10 cellular contexts compared by ENCODE assay signal in the genomic region with DNA sequence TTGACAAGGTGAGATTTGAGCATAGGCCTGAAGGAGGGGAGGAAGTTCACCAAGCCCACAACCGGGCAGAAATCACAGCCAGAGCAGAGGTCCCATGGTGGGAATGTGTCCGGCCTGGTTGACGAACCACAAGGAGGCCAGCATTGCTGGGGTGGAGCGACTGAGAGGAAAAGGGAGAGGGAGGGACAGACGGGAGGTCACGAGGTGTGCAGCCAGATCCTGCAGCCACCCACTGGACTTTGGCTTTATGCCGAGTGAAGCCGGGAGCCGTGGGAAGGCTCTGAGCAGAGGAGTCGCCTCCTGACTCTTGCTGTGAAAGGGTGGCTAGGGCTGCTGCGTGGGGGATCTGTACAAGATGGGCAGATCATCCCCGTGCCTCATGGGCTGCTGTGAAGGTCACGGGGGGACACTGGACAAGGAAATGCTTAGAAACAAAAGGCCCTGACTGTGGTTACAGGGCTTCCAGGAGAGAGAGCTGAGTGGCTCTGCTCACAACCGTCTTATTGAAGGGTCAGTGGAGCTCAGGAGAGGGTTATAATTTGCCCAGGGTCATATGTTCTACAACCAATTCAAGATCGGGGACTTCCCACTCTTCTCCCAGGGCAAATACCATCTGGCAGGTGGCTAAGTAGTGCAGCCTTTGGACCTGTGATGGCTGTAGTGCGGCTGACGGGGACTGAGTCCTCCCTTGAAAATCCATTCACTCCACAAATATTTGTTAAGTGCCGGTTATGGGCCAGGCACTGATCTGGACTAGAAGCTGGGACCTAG. TPM values are rescaled to one million over a fixed set of nuclear protein-coding genes. Genes with fewer than 3 reads are reported as not detected.
A peak's percentile ranks its signal among the peaks of the same experiment; 100 is the strongest.
DNase-seq lines count a peak whose midpoint lies in the region; ATAC-seq, FAIRE-seq and TF ChIP-seq lines count a peak whose summit lies in the region.
"Had no signal": no experiment of that assay in that cellular context is flagged by ENCODE, and none has a peak within 500 bp of the region (broad histone marks: within the 10 kb centered on the region; RNA-seq: fewer than 3 reads in every experiment).

No MANE protein-coding gene starts in this region.

- H3K4me3 ChIP-seq in H1 (ENCODE audit: extremely low read depth in 1 of 4, insufficient read depth in 2 of 4, low read depth in 3 of 4, low read length in 4 of 4) (no peak overlapping the region), right lobe of liver (peak overlapping the region in 2 of 3 donors; percentile 31 to 35)

- no peak overlapping the region for H4K91ac ChIP-seq in H1 (replicated peaks; ENCODE audit: insufficient read length, low read length)

- DNase-seq in H1 (ENCODE audit: low read depth in 1 of 2, low spot score in 2 of 2) (no peak), right lobe of liver (peak; percentile 83 to 86 (median 86)), smooth muscle cell of the brain vasculature (ENCODE audit: low read depth, low spot score) (peak; percentile 70), NCI-H345 (lab: John Stamatoyannopoulos, UW) (no peak), urothelium cell line (ENCODE audit: low spot score) (no peak), LoVo (ENCODE audit: low spot score) (no peak), GM13977 (ENCODE audit: low spot score) (no peak)
- DNase-seq: stimulated activated naive CD4-positive, alpha-beta T cell had no signal

- no peaks in the 10 kb centered on the region for H4K20me1 ChIP-seq in H1 (replicated peaks in 1 of 2; ENCODE audit: control insufficient read depth in 1 of 2, insufficient read depth in 2 of 2, low read length in 2 of 2)

- no peaks in the 10 kb centered on the region for H3K9me3 Mint-ChIP-seq in IgD-negative memory B cell

- intact Hi-C loops in right lobe of liver (cut with DNase I) = no loop called here

- no peak for TF ChIP-seq EP300 in H1 (IDR thresholded peaks at IDR 0.05; ENCODE audit: borderline replicate concordance in 1 of 2, low read depth in 2 of 2, low read length in 2 of 2)

- no peak overlapping the region for H3K4ac ChIP-seq in H1 (replicated peaks; ENCODE audit: insufficient read length, low read depth, low read length)

- peaks cover 6% of the 10 kb centered on the region; the same call in 1 of the 2 replicates for H3K23me2 ChIP-seq in H1 (ENCODE audit: low read depth, low read length)

- peak; percentile 91 to 96 (median 94) for ATAC-seq in right lobe of liver

- H2BK15ac ChIP-seq in H1 (ENCODE audit: low read length) = no peak overlapping the region

- peak overlapping the region in 1 of 4 donors; percentile 87 for H3K4me3 Mint-ChIP-seq in IgD-negative memory B cell

- no peak overlapping the region for H3K56ac ChIP-seq in H1 (replicated peaks; ENCODE audit: insufficient read length, low read depth, low read length)

- TF ChIP-seq POLR2A in H1 (IDR thresholded peaks at IDR 0.05; ENCODE audit: control extremely low read depth in 1 of 2, low read depth in 2 of 2, low read length in 2 of 2) (no peak), right lobe of liver (IDR thresholded peaks at IDR 0.05) (peak; percentile 47)

- H3K9me3 ChIP-seq in H1 (ENCODE audit: insufficient read depth in 2 of 2, low read depth in 1 of 2, low read length in 1 of 2) (no peaks in the 10 kb centered on the region), right lobe of liver (no peaks in the 10 kb centered on the region)
- H3K9me3 ChIP-seq: neutrophil had no signal

- H3K23ac ChIP-seq in H1 (ENCODE audit: insufficient read length) = no peak overlapping the region

- H3K4me1 Mint-ChIP-seq in IgD-negative memory B cell = peaks cover 16 to 30% (median 28%) of the 10 kb centered on the region in 3 donors

- H2BK120ac ChIP-seq in H1 (replicated peaks; ENCODE audit: low read depth, low read length) = no peak overlapping the region

- no peak overlapping the region for H2AK5ac ChIP-seq in H1 (ENCODE audit: low read depth, low read length)

- no peak overlapping the region for H3K18ac ChIP-seq in H1 (ENCODE audit: extremely low read depth, low read length)

- H2BK12ac ChIP-seq in H1 (ENCODE audit: low read depth, low read length) = no peak overlapping the region

- H3K9ac ChIP-seq in H1 (replicated peaks in 1 of 4; ENCODE audit: extremely low read depth in 1 of 4, low read depth in 3 of 4, low read length in 3 of 4) = no peak overlapping the region

- H3K27me3 Mint-ChIP-seq in IgD-negative memory B cell = peaks cover 2% of the 10 kb centered on the region

- no peak overlapping the region for H4K5ac ChIP-seq in H1 (ENCODE audit: insufficient read length, low read depth, low read length)

- WGBS in H1 (ENCODE audit: extremely low coverage in 1 of 2, insufficient coverage in 1 of 2, insufficient read length in 1 of 2, insufficient replicate concordance in 2 of 2, low coverage in 1 of 2, low lambda C conversion rate in 2 of 2, missing lambda C conversion rate in 1 of 2), 2 experiments = 85% methylated on average over 18 of the region's 18 CpGs; no CpG with 5 or more reads in 1 of the 2 experiments
- WGBS in right lobe of liver (ENCODE audit: insufficient coverage, low coverage, low lambda C conversion rate, missing lambda C conversion rate) = 6% methylated on average over 15 of the region's 18 CpGs

- in situ Hi-C loops in GM13977 (cut with MboI; ENCODE audit: low pct_unique_long_range_greater_than_20kb, low sequenced_read_pairs, unreplicated experiment) = no loop called here

- TF ChIP-seq RAD21 in H1 (IDR thresholded peaks at IDR 0.05 in 1 of 2, conservative IDR thresholded peaks at IDR 0.05 in 1 of 2; ENCODE audit: low read depth in 2 of 2, low read length in 2 of 2) = no peak

- H3K4me2 ChIP-seq in H1 (ENCODE audit: insufficient read depth in 1 of 2, low read depth in 2 of 2, low read length in 2 of 2) = no peak overlapping the region

- H3K14ac ChIP-seq in H1 (ENCODE audit: insufficient read length) = no peak overlapping the region

- no peaks in the 10 kb centered on the region for H3K79me1 ChIP-seq in H1 (ENCODE audit: low read depth, low read length)

- POLR2A ChIA-PET in H1 (lab: Charles Lee; ENCODE audit: partially characterized antibody) = interaction anchor here (0.7 to 1.4 kb wide), 7 partner anchors 10 to 26 kb away, joined by 3 to 4 read pairs (median 3); no protein-coding TSS in a partner anchor

- no peak overlapping the region for H2BK5ac ChIP-seq in H1 (ENCODE audit: low read depth, low read length)

- no peaks in the 10 kb centered on the region for H3K79me2 ChIP-seq in H1 (ENCODE audit: control insufficient read depth in 1 of 2, insufficient read depth in 2 of 2, low read length in 2 of 2)

- TF ChIP-seq CTCF in H1 (IDR thresholded peaks at IDR 0.05; ENCODE audit: control extremely low read depth in 1 of 3, insufficient read depth in 1 of 3, low read depth in 1 of 3, low read length in 3 of 3) (no peak), right lobe of liver (IDR thresholded peaks at IDR 0.05) (no peak), GM13977 (IDR thresholded peaks at IDR 0.05; ENCODE audit: extremely low read depth, insufficient read depth, missing control alignments) (no peak)

- CTCF ChIA-PET in H1 (lab: Charles Lee; ENCODE audit: partially characterized antibody) = interaction anchor here (0.6 to 1.5 kb wide), 3 partner anchors 18 to 29 kb away, joined by 3 to 5 read pairs (median 5); no protein-coding TSS in a partner anchor

- peaks cover 1% of the 10 kb centered on the region for H3K36me3 Mint-ChIP-seq in IgD-negative memory B cell

- FAIRE-seq in H1 (lab: Jason Lieb, UNC) = no peak
- FAIRE-seq in urothelium cell line (lab: Jason Lieb, UNC) = no peak

- H2BK20ac ChIP-seq in H1 (ENCODE audit: low read length) = no peak overlapping the region

- H3K27ac ChIP-seq in H1 (ENCODE audit: low read depth, low read length) (no peak overlapping the region), right lobe of liver (peak overlapping the region; percentile 82 to 91 (median 91))
- H3K27ac ChIP-seq: neutrophil had no signal

- H3K36me3 ChIP-seq in H1 (ENCODE audit: control insufficient read depth in 2 of 4, insufficient read depth in 4 of 4, low read length in 3 of 4) (no peaks in the 10 kb centered on the region), right lobe of liver (no peaks in the 10 kb centered on the region)
- H3K36me3 ChIP-seq: neutrophil had no signal

- H3K27me3 ChIP-seq in H1 (replicated peaks in 1 of 4; ENCODE audit: control insufficient read depth in 3 of 4, extremely low read depth in 1 of 4, insufficient read depth in 3 of 4, low read length in 3 of 4) = no peaks in the 10 kb centered on the region
- H3K27me3 ChIP-seq in right lobe of liver = no peaks in the 10 kb centered on the region
- H3K27me3 ChIP-seq: neutrophil had no signal

- H4K8ac ChIP-seq in H1 (ENCODE audit: extremely low read depth, insufficient read depth, low read length) = no peak overlapping the region

- peak overlapping the region; percentile 4 to 98 (median 13) for H3K27ac Mint-ChIP-seq in IgD-negative memory B cell

- H3K4me1 ChIP-seq in H1 (replicated peaks in 1 of 4; ENCODE audit: control insufficient read depth in 3 of 4, insufficient read depth in 4 of 4, low read length in 3 of 4) = no peaks in the 10 kb centered on the region
- H3K4me1 ChIP-seq in right lobe of liver = peaks cover 0 to 11% (median 5%) of the 10 kb centered on the region in 4 donors

- H2AFZ ChIP-seq in H1 (ENCODE audit: low read length) = peak overlapping the region; percentile 46; the same call in 1 of the 2 replicates

RNA-seq across cellular contexts. Expression of a gene that starts 15.6 kb away (rescaled TPM):
- polyA plus RNA-seq in IgD-negative memory B cell (29,718 TPM), H1 (2011; rRNA removed) (61.0 and 61.8 TPM in 2 replicates)
- 45.9 and 48.6 TPM in 2 replicates for total RNA-seq in H1 (2021; fragmentation: NEBNext Ultra II Directional; extraction: Animal tissue kit (Norgen Biotek cat#: 25700))
- 32.2 TPM for polyA plus RNA-seq in H1 (2011; cell fraction: cytosol; rRNA removed)
- polyA plus RNA-seq in H1 (2011; cell fraction: nucleus; rRNA removed) = 47.9 TPM
- 52.7 to 98.5 TPM (median 93.0 TPM) in 4 replicates for polyA plus RNA-seq in H1 (2012, experiment 1 of 2)
- 84.1 TPM for polyA plus RNA-seq in H1 (2012, experiment 2 of 2)
- 152 TPM for polyA plus RNA-seq in H1 (2013, experiment 1 of 2)
- 192 TPM for polyA plus RNA-seq in H1 (2013, experiment 2 of 2)
- polyA minus RNA-seq in H1 (2011; rRNA and poly(A)+ RNA removed) = 25.9 and 26.9 TPM in 2 replicates
- 37.9 TPM for polyA minus RNA-seq in H1 (2011; cell fraction: cytosol; rRNA and poly(A)+ RNA removed)
- 26.2 TPM for polyA minus RNA-seq in H1 (2011; cell fraction: nucleus; rRNA and poly(A)+ RNA removed)
- total RNA-seq in right lobe of liver = 100 to 1,000 TPM in 5 of 6 experiments, 10 to 100 TPM in 1; 68.4 to 549 (median 211) TPM

RNA-seq across cellular contexts. Expression of a gene that starts 21.2 kb away (rescaled TPM):
- polyA plus RNA-seq in IgD-negative memory B cell (7,694 TPM), H1 (2011; rRNA removed) (5,579 and 6,423 TPM in 2 replicates)
- 2,548 and 2,599 TPM in 2 replicates for total RNA-seq in H1 (2021; fragmentation: NEBNext Ultra II Directional; extraction: Animal tissue kit (Norgen Biotek cat#: 25700))
- polyA plus RNA-seq in H1 (2011; cell fraction: cytosol; rRNA removed) = 6,153 TPM
- 2,076 TPM for polyA plus RNA-seq in H1 (2011; cell fraction: nucleus; rRNA removed)
- polyA plus RNA-seq in H1 (2012, experiment 1 of 2) = 3,315 to 4,827 TPM (median 4,072 TPM) in 4 replicates
- polyA plus RNA-seq in H1 (2012, experiment 2 of 2) = 7,349 TPM
- 3,849 TPM for polyA plus RNA-seq in H1 (2013, experiment 1 of 2)
- 4,074 TPM for polyA plus RNA-seq in H1 (2013, experiment 2 of 2)
- 913 and 940 TPM in 2 replicates for polyA minus RNA-seq in H1 (2011; rRNA and poly(A)+ RNA removed)
- polyA minus RNA-seq in H1 (2011; cell fraction: cytosol; rRNA and poly(A)+ RNA removed) = 455 TPM
- polyA minus RNA-seq in H1 (2011; cell fraction: nucleus; rRNA and poly(A)+ RNA removed) = 375 TPM
- total RNA-seq in right lobe of liver = 100 to 1,000 TPM; 573 to 800 (median 663) TPM

Comparison
In these comparisons a context has a peak if more than half of its experiments do, and no peak if none do; other contexts are left out.
1. DNase-seq: peak in right lobe of liver (3 of 3) and smooth muscle cell of the brain vasculature (single experiment); none in H1 (0 of 2), NCI-H345 (single experiment), urothelium cell line (single experiment), LoVo (single experiment) and GM13977 (single experiment).
2. H3K4me3 ChIP-seq: peak in right lobe of liver (2 of 3); none in H1 (0 of 4).